Comparison of ENCODE assay signal across 22 cellular contexts in genomic region chr2:20972110-20972509, GRCh38.
DNase-seq lines count a peak whose midpoint lies in the region; ATAC-seq and TF ChIP-seq lines count a peak whose summit lies in the region.
"Had no signal": no experiment of that assay in that cellular context is flagged by ENCODE, and none has a peak within 500 bp of the region (broad histone marks: within the 10 kb centered on the region; RNA-seq: fewer than 3 reads in every experiment).

No MANE protein-coding gene starts in this region.

- ATAC-seq in activated naive CD4-positive, alpha-beta T cell treated with anti-CD3 and anti-CD28 coated beads, Interleukin-2, amount 50 U/mL, for 72 hours: no peak
- ATAC-seq in GM21360 (IDR thresholded peaks at IDR 0.05; ENCODE audit: unreplicated experiment): no peak
- ATAC-seq: GM23338, Right ventricle myocardium inferior had no signal

- DNase-seq in adipocyte (ENCODE audit: low read depth) (peak; percentile 15), esophagus squamous epithelium (lab: John Stamatoyannopoulos, UW) (no peak), neural progenitor cell (ENCODE audit: low spot score) (no peak), tibial artery (no peak), NCI-H226 (no peak), NCI-H524 (lab: John Stamatoyannopoulos, UW) (no peak)
- DNase-seq in activated naive CD4-positive, alpha-beta T cell treated with anti-CD3 and anti-CD28 coated beads, Interleukin-2, amount 50 U/mL, for 72 hours (ENCODE audit: low spot score in 2 of 2): no peak
- DNase-seq: BE2C; Caco-2; CD4-positive, CD25-positive, alpha-beta regulatory T cell; GDM1; HCEC 1CT; Karpas-422; NCI-H1436; NCI-H2029; NCI-H446; NCI-H748 treated with DMSO at 0.1 percent for 48 hours; NK-92 treated with Interleukin-12 subunit alpha and Interleukin-12 subunit beta, amount 100 ng/mL, for 24 hours had no signal

- H3K9ac ChIP-seq in adipocyte (ENCODE audit: low read length): peak overlapping the region; percentile 37
- no peak overlapping the region for H3K9ac ChIP-seq in neural progenitor cell

- H3K4me2 ChIP-seq in neural progenitor cell: no peak overlapping the region
- H3K4me2 ChIP-seq: GM23338 had no signal

- TF ChIP-seq CTCF in esophagus squamous epithelium (IDR thresholded peaks at IDR 0.05): no peak
- no peak for TF ChIP-seq CTCF in neural progenitor cell (IDR thresholded peaks at IDR 0.05)
- no peak for TF ChIP-seq CTCF in tibial artery (IDR thresholded peaks at IDR 0.05)

- no peaks in the 10 kb centered on the region for H3K36me3 Mint-ChIP-seq in neural progenitor cell
- no peaks in the 10 kb centered on the region for H3K36me3 Mint-ChIP-seq in activated naive CD4-positive, alpha-beta T cell treated with anti-CD3 and anti-CD28 coated beads, Interleukin-2, amount 50 U/mL, for 72 hours
- H3K36me3 Mint-ChIP-seq: CD4-positive, CD25-positive, alpha-beta regulatory T cell; IgD-negative memory B cell had no signal

- H3K4me3 Mint-ChIP-seq in neural progenitor cell: no peak overlapping the region
- H3K4me3 Mint-ChIP-seq: CD4-positive, CD25-positive, alpha-beta regulatory T cell; GM23338; IgD-negative memory B cell had no signal

- no peaks in the 10 kb centered on the region for H3K36me3 ChIP-seq in adipocyte (ENCODE audit: control insufficient read depth, insufficient read depth, low read length, severe bottlenecking)
- no peaks in the 10 kb centered on the region for H3K36me3 ChIP-seq in esophagus squamous epithelium
- H3K36me3 ChIP-seq in neural progenitor cell: no peaks in the 10 kb centered on the region
- H3K36me3 ChIP-seq in tibial artery: no peaks in the 10 kb centered on the region
- H3K36me3 ChIP-seq: BE2C had no signal

- peak overlapping the region in 3 of 4 donors; percentile 63 to 86 (median 77) for H3K27ac ChIP-seq in esophagus squamous epithelium
- H3K27ac ChIP-seq in neural progenitor cell: no peak overlapping the region
- H3K27ac ChIP-seq in tibial artery: peak overlapping the region; percentile 80 to 82

- intact Hi-C loops in esophagus squamous epithelium (cut with DNase I) (no loop called here), tibial artery (cut with DNase I; ENCODE audit: low total_unique reads) (no loop called here)

- peaks cover 6% of the 10 kb centered on the region for H3K4me1 Mint-ChIP-seq in neural progenitor cell
- H3K4me1 Mint-ChIP-seq: CD4-positive, CD25-positive, alpha-beta regulatory T cell; GM23338; IgD-negative memory B cell had no signal

- no peaks in the 10 kb centered on the region for H4K20me1 ChIP-seq in neural progenitor cell (ENCODE audit: low read depth)

- peaks cover 27% of the 10 kb centered on the region for H3K4me1 ChIP-seq in adipocyte (ENCODE audit: control insufficient read depth, insufficient read depth, low read length)
- peaks cover 4 to 47% (median 30%) of the 10 kb centered on the region in 3 donors for H3K4me1 ChIP-seq in esophagus squamous epithelium
- H3K4me1 ChIP-seq in neural progenitor cell: no peaks in the 10 kb centered on the region
- peaks cover 4 to 64% (median 33%) of the 10 kb centered on the region in 4 donors for H3K4me1 ChIP-seq in tibial artery
- H3K4me1 ChIP-seq: Caco-2 had no signal

- H3K9me3 ChIP-seq in adipocyte (ENCODE audit: control insufficient read depth, low read length): no peaks in the 10 kb centered on the region
- H3K9me3 ChIP-seq in esophagus squamous epithelium: no peaks in the 10 kb centered on the region
- no peaks in the 10 kb centered on the region for H3K9me3 ChIP-seq in neural progenitor cell (ENCODE audit: low read depth)
- H3K9me3 ChIP-seq in tibial artery: no peaks in the 10 kb centered on the region
- H3K9me3 ChIP-seq: BE2C, Caco-2 had no signal

- H3K79me2 ChIP-seq in neural progenitor cell (ENCODE audit: low read depth): no peaks in the 10 kb centered on the region

- WGBS in esophagus squamous epithelium, 2 donors: 17 to 19% methylated on average over 4 to 5 of the region's 5 CpGs

- no peaks in the 10 kb centered on the region for H3K9me3 Mint-ChIP-seq in neural progenitor cell
- H3K9me3 Mint-ChIP-seq in activated naive CD4-positive, alpha-beta T cell treated with anti-CD3 and anti-CD28 coated beads, Interleukin-2, amount 50 U/mL, for 72 hours: no peaks in the 10 kb centered on the region
- H3K9me3 Mint-ChIP-seq: GM23338, IgD-negative memory B cell had no signal

- peaks cover 6% of the 10 kb centered on the region for H3K27me3 Mint-ChIP-seq in neural progenitor cell (ENCODE audit: insufficient read depth, low read depth)

- no peak overlapping the region for H3K4me3 ChIP-seq in adipocyte (ENCODE audit: low read length)
- H3K4me3 ChIP-seq in esophagus squamous epithelium: no peak overlapping the region
- no peak overlapping the region for H3K4me3 ChIP-seq in neural progenitor cell
- H3K4me3 ChIP-seq in tibial artery: no peak overlapping the region
- H3K4me3 ChIP-seq: GM23338 had no signal

- no peak overlapping the region for H2AFZ ChIP-seq in neural progenitor cell (replicated peaks)
- H2AFZ ChIP-seq: GM23338 had no signal

- no peak for TF ChIP-seq POLR2A in esophagus squamous epithelium (IDR thresholded peaks at IDR 0.05)

- peak overlapping the region; percentile 43 for H3K27ac Mint-ChIP-seq in neural progenitor cell
- no peak overlapping the region for H3K27ac Mint-ChIP-seq in activated naive CD4-positive, alpha-beta T cell treated with anti-CD3 and anti-CD28 coated beads, Interleukin-2, amount 50 U/mL, for 72 hours
- H3K27ac Mint-ChIP-seq: CD4-positive, CD25-positive, alpha-beta regulatory T cell; GM23338; IgD-negative memory B cell had no signal

- H3F3A ChIP-seq in neural progenitor cell (ENCODE audit: low read depth): no peaks in the 10 kb centered on the region

- peaks cover 17% of the 10 kb centered on the region for H3K27me3 ChIP-seq in adipocyte (replicated peaks; ENCODE audit: control insufficient read depth, insufficient read depth, low read length)
- peaks cover 0 to 5% (median 0%) of the 10 kb centered on the region in 4 donors for H3K27me3 ChIP-seq in esophagus squamous epithelium
- H3K27me3 ChIP-seq in neural progenitor cell: no peaks in the 10 kb centered on the region
- no peaks in the 10 kb centered on the region for H3K27me3 ChIP-seq in tibial artery
- H3K27me3 ChIP-seq: BE2C had no signal
